1 cellular context compared by ENCODE assay signal in the genomic region with DNA sequence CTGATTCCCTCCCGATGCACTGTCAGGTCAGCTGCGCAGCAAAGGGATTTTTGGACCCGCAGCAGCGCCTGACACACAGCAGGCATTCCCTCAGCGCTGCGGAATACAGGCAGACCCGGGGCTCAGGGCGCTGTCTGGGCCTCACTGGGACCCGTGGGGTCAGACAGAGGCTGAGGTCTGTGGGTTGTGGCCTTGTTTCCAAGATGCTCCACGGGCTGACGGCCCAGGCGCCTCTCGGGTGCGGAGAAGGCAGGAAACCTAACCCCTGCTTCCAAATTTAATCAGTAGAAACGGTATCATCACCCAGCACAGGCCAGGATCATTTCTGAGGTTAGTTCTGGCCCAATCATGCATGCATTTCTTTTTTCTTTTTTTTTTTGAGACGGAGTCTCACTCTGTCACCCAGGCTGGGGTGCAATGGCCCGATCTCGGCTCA.
TF ChIP-seq lines count a peak whose summit lies in the region.

No MANE protein-coding gene starts in this region.

TF ChIP-seq in A549, 52 proteins besides CTCF, POLR2A, EP300 and RAD21 (continued from another document):
- TF ChIP-seq, protein P1, sequence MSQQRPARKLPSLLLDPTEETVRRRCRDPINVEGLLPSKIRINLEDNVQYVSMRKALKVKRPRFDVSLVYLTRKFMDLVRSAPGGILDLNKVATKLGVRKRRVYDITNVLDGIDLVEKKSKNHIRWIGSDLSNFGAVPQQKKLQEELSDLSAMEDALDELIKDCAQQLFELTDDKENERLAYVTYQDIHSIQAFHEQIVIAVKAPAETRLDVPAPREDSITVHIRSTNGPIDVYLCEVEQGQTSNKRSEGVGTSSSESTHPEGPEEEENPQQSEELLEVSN (IDR thresholded peaks at IDR 0.05; ENCODE audit: borderline replicate concordance, low read depth) = no peak
- TF ChIP-seq ZC3H11A (IDR thresholded peaks at IDR 0.05) = no peak
- TF ChIP-seq KDM1A (IDR thresholded peaks at IDR 0.05; ENCODE audit: low read depth) = no peak
- no peak for TF ChIP-seq NR3C1 (IDR thresholded peaks at IDR 0.05)
